ENCODE assay signal across 21 cellular contexts in genomic region chr4:144208074-144208473, GRCh38.
"Had no signal": no experiment of that assay in that cellular context is flagged by ENCODE, and none has a peak within 500 bp of the region (broad histone marks: within the 10 kb centered on the region; RNA-seq: fewer than 3 reads in every experiment).

No MANE protein-coding gene starts in this region.

- DNase-seq: Kasumi-1, MM.1S, NCI-H1092, NCI-H1436, NCI-H187, NCI-H2029, NCI-H2081 treated with DMSO at 0.1 percent for 48 hours, NCI-H2171, NCI-H226, NCI-H446, NCI-H510A, NCI-H524 treated with DMSO at 0.1 percent for 48 hours, NCI-H69, NCI-H774, Right ventricle myocardium superior, RPMI8226, SIG-M5, SK-N-SH, SW 1271 had no signal

- H3K9me3 Mint-ChIP-seq: IgD-negative memory B cell had no signal

- ATAC-seq: K562 had no signal

- H3K4me3 Mint-ChIP-seq: IgD-negative memory B cell had no signal
